Comparison of ENCODE assay signal across 8 cellular contexts in the genomic region with DNA sequence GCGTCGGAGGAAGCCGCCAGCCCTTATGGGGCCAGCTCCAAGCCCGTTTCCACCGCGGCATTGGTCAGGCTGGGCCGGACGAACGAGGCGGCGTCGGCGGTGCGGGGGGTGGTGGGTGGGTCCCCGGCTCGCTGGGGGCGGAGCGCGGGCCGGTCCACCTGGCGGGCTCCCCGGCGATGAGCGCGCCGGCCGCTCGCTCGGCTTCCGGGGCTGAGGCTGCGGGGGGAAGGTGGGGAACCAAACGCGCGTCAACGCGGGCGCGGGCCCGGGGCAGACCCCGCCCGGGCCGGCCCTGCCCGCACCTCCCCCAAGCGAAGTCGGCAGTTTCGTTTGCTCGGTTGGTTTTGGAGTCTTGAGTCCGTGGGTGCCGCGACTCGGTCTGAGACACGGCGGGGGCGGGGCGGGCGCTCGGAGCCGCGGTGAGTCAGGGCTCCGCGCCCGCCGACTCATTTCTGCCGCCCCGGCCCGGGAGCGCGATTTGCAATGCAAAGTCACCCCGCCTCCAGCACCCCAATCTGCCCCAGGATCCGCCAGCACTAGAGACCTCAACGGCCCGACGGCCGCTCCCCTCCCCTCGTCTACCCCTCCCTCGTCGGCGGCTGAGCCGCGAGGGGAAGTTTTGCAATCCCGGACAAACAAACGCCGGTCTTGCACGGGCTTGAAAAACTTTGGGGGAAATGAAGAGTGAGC. TPM values are rescaled to one million over a fixed set of nuclear protein-coding genes. Genes with fewer than 3 reads are reported as not detected.
DNase-seq lines count a peak whose midpoint lies in the region; ATAC-seq and TF ChIP-seq lines count a peak whose summit lies in the region.

No MANE protein-coding gene starts in this region.

- peaks cover 3% of the 10 kb centered on the region for H3K27me3 Mint-ChIP-seq in activated naive CD8-positive, alpha-beta T cell

- H2AFZ ChIP-seq in PC-9, result peak overlapping the region; percentile 91

- POLR2A ChIA-PET in PC-9 (lab: Charles Lee; ENCODE audit: unreplicated experiment), result no interaction called here

- H4K20me1 ChIP-seq in PC-9 (ENCODE audit: insufficient read depth), result no peaks in the 10 kb centered on the region

- H3K4me3 ChIP-seq in PC-9 (peak overlapping the region; percentile 56), iPS-18a (ENCODE audit: low read length) (peak overlapping the region; percentile 44)

- no peaks in the 10 kb centered on the region for H3K9me2 ChIP-seq in PC-9 (ENCODE audit: insufficient read depth)

- no peaks in the 10 kb centered on the region for H3K79me2 ChIP-seq in PC-9 (ENCODE audit: low read depth)

- no peak for ATAC-seq in GM18870 (IDR thresholded peaks at IDR 0.05; ENCODE audit: unreplicated experiment)
- ATAC-seq in GM19397 (IDR thresholded peaks at IDR 0.05; ENCODE audit: unreplicated experiment), result no peak
- ATAC-seq in HG03469 (IDR thresholded peaks at IDR 0.05; ENCODE audit: unreplicated experiment), result no peak

- H3K36me3 ChIP-seq in PC-9 (ENCODE audit: low read depth) (no peaks in the 10 kb centered on the region), iPS-18a (ENCODE audit: control insufficient read depth, low read depth, low read length) (no peaks in the 10 kb centered on the region)

- H3K4me3 Mint-ChIP-seq in activated naive CD8-positive, alpha-beta T cell, result peak overlapping the region; percentile 64

- peaks cover 27% of the 10 kb centered on the region for H3K4me1 Mint-ChIP-seq in activated naive CD8-positive, alpha-beta T cell (ENCODE audit: low read depth)

- H3K36me3 Mint-ChIP-seq in activated naive CD8-positive, alpha-beta T cell, result peaks cover 2% of the 10 kb centered on the region

- H3K9me3 Mint-ChIP-seq in activated naive CD8-positive, alpha-beta T cell (ENCODE audit: low read depth), result no peaks in the 10 kb centered on the region

- DNase-seq in GM10266 (ENCODE audit: extremely low spot score), result peak; percentile 69
- DNase-seq in PC-9, result peak; percentile 49 to 51
- DNase-seq in stimulated activated CD4-positive, alpha-beta T cell treated with anti-CD3 and anti-CD28 coated beads, Interleukin-12 subunit alpha, Interleukin-12 subunit beta, amount 100 ng/mL, for 4 hours, result peak; percentile 84

- H3K4me1 ChIP-seq in PC-9 (replicated peaks; ENCODE audit: insufficient read depth) (0 out of 2 replicates have a peak, but pooled peaks cover 6% of the 10 kb centered on the region), iPS-18a (ENCODE audit: control insufficient read depth, low read depth, low read length) (no peaks in the 10 kb centered on the region)

- H3K9me3 ChIP-seq in PC-9 (ENCODE audit: insufficient read depth, low read depth), result no peaks in the 10 kb centered on the region
- no peaks in the 10 kb centered on the region for H3K9me3 ChIP-seq in iPS-18a (ENCODE audit: control insufficient read depth, low read depth, low read length)

- H3K27me3 ChIP-seq in PC-9 (ENCODE audit: insufficient read depth, low read depth) (no peaks in the 10 kb centered on the region), iPS-18a (ENCODE audit: control insufficient read depth, insufficient read depth, low read length) (peaks cover 86% of the 10 kb centered on the region)

- peaks cover 7% of the 10 kb centered on the region for H3F3A ChIP-seq in PC-9 (ENCODE audit: insufficient read depth, low read depth)

- H3K27ac ChIP-seq in PC-9 (0 out of 2 replicates have a peak overlapping the region, but pooled peaks have one; percentile 19), iPS-18a (ENCODE audit: low read length) (no peak overlapping the region)

- H3K27ac Mint-ChIP-seq in activated naive CD8-positive, alpha-beta T cell, result no peak overlapping the region

- TF ChIP-seq CTCF in GM10266 (IDR thresholded peaks at IDR 0.05; ENCODE audit: control insufficient read depth, insufficient read depth, low read depth, missing control alignments) (no peak), PC-9 (conservative IDR thresholded peaks at IDR 0.05) (no peak)

- no peak overlapping the region for H3K9ac ChIP-seq in iPS-18a (ENCODE audit: low read length)

- CTCF ChIA-PET in PC-9 (lab: Charles Lee), result no interaction called here

- intact Hi-C loops in PC-9 (cut with micrococcal nuclease; ENCODE audit: unreplicated experiment), result loop anchor here (2.0 kb wide), 1 partner anchor 66 kb away; no protein-coding TSS in a partner anchor

- BruUV-seq in PC-9 (replicated peaks; lab: Mats Ljungman, UMichigan), result TSS peak; percentile 47

- H3K4me2 ChIP-seq in PC-9, result peak overlapping the region; percentile 75

RNA-seq across cellular contexts. Expression of gene ASCL2, which starts 1.3 kb away (rescaled TPM):
- not detected in 2 replicates for total RNA-seq in PC-9 (2021)

RNA-seq across cellular contexts. Expression of gene C11orf21, which starts 32.7 kb away (rescaled TPM):
- not detected in 2 replicates for total RNA-seq in PC-9 (2021)

RNA-seq across cellular contexts. Expression of gene TSPAN32, which starts 32.8 kb away (rescaled TPM):
- not detected in 2 replicates for total RNA-seq in PC-9 (2021)
